14 cellular contexts compared by ENCODE assay signal in genomic region chr10:59895629-59896116, GRCh38. TPM values are rescaled to one million over a fixed set of nuclear protein-coding genes. Genes with fewer than 3 reads are reported as not detected.
DNase-seq lines count a peak whose midpoint lies in the region; FAIRE-seq and TF ChIP-seq lines count a peak whose summit lies in the region.
"Had no signal": no experiment of that assay in that cellular context is flagged by ENCODE, and none has a peak within 500 bp of the region (broad histone marks: within the 10 kb centered on the region; RNA-seq: fewer than 3 reads in every experiment).

No MANE protein-coding gene starts in this region.

- no peaks in the 10 kb centered on the region for H3K36me3 ChIP-seq in Caco-2 (ENCODE audit: control insufficient read depth, insufficient read depth, low read length)
- H3K36me3 ChIP-seq: MG63 had no signal

- H3K9me3 Mint-ChIP-seq in Caco-2 (ENCODE audit: unreplicated experiment) (no peaks in the 10 kb centered on the region), progenitor cell of endocrine pancreas (ENCODE audit: low read depth) (no peaks in the 10 kb centered on the region)
- H3K9me3 Mint-ChIP-seq: activated T-cell treated with anti-CD3 and anti-CD28 coated beads, Interleukin-2, amount 50 U/mL, for 24 hours; T-cell had no signal

- DNase-seq in Caco-2, result peak; percentile 71 to 77
- peak; percentile 55 for DNase-seq in cerebellar cortex (ENCODE audit: low spot score)
- peak; percentile 85 for DNase-seq in islet precursor cell
- DNase-seq in progenitor cell of endocrine pancreas (ENCODE audit: low spot score, unreplicated experiment), result no peak
- DNase-seq in GM10266 (ENCODE audit: extremely low spot score), result no peak
- DNase-seq in GM12891 (ENCODE audit: insufficient read length, low spot score), result no peak
- DNase-seq in nucleus accumbens (lab: John Stamatoyannopoulos, UW), result no peak
- no peak for DNase-seq in OCI-M2 (lab: John Stamatoyannopoulos, UW; ENCODE audit: unreplicated experiment)
- DNase-seq: ACHN; activated CD4-positive, alpha-beta T cell treated with anti-CD3 and anti-CD28 coated beads for 36 hours; activated T-cell treated with anti-CD3 and anti-CD28 coated beads, Interleukin-2, amount 50 U/mL, for 24 hours; hippocampal formation; MG63; T-cell had no signal

- peaks cover 52% of the 10 kb centered on the region for H3K4me1 Mint-ChIP-seq in Caco-2 (ENCODE audit: low read depth, unreplicated experiment)
- H3K4me1 Mint-ChIP-seq in progenitor cell of endocrine pancreas (ENCODE audit: low read depth), result peaks cover 63% of the 10 kb centered on the region

- no peaks in the 10 kb centered on the region for H3K27me3 ChIP-seq in Caco-2 (replicated peaks; ENCODE audit: control insufficient read depth, insufficient read depth, low read length)
- H3K27me3 ChIP-seq: MG63 had no signal

- H3K4me3 ChIP-seq in Caco-2 (ENCODE audit: low read depth, low read length), result no peak overlapping the region
- H3K4me3 ChIP-seq: MG63 had no signal

- H3K27ac Mint-ChIP-seq in Caco-2 (ENCODE audit: unreplicated experiment), result peak overlapping the region; percentile 51
- H3K27ac Mint-ChIP-seq in progenitor cell of endocrine pancreas, result peak overlapping the region; percentile 84
- H3K27ac Mint-ChIP-seq: activated CD4-positive, alpha-beta T cell treated with anti-CD3 and anti-CD28 coated beads for 36 hours; activated T-cell treated with anti-CD3 and anti-CD28 coated beads, Interleukin-2, amount 50 U/mL, for 24 hours; T-cell had no signal

- H3K27me3 Mint-ChIP-seq in Caco-2 (ENCODE audit: insufficient read depth, unreplicated experiment) (no peaks in the 10 kb centered on the region), progenitor cell of endocrine pancreas (no peaks in the 10 kb centered on the region)
- H3K27me3 Mint-ChIP-seq: activated CD4-positive, alpha-beta T cell treated with anti-CD3 and anti-CD28 coated beads for 36 hours; activated T-cell treated with anti-CD3 and anti-CD28 coated beads, Interleukin-2, amount 50 U/mL, for 24 hours; T-cell had no signal

- POLR2A ChIA-PET in Caco-2 (lab: Charles Lee), result interaction anchor here (1.7 kb wide), 1 partner anchor 11 kb away, joined by 6 read pairs; the partner anchor contains the start of gene CCDC6

- H3K36me3 Mint-ChIP-seq in Caco-2 (ENCODE audit: insufficient read depth, unreplicated experiment) (peaks cover 8% of the 10 kb centered on the region), progenitor cell of endocrine pancreas (ENCODE audit: insufficient read depth) (no peaks in the 10 kb centered on the region)

- CTCF ChIA-PET in Caco-2 (lab: Charles Lee), result interaction anchor here (0.6 kb wide), 1 partner anchor 229 kb away, joined by 4 read pairs; no protein-coding TSS in a partner anchor

- TF ChIP-seq CTCF in Caco-2 (IDR thresholded peaks at IDR 0.05; ENCODE audit: insufficient read depth in 1 of 2, low read depth in 1 of 2, low read length in 1 of 2, severe bottlenecking in 1 of 2, unreplicated experiment in 1 of 2), result no peak
- TF ChIP-seq CTCF in progenitor cell of endocrine pancreas (IDR thresholded peaks at IDR 0.05; ENCODE audit: unreplicated experiment), result no peak
- no peak for TF ChIP-seq CTCF in GM10266 (IDR thresholded peaks at IDR 0.05; ENCODE audit: control insufficient read depth, insufficient read depth, low read depth, missing control alignments)

- intact Hi-C loops in Caco-2 (cut with micrococcal nuclease; ENCODE audit: unreplicated experiment), result loop anchor here (1.0 to 2.0 kb wide), 2 partner anchors 10 to 23 kb away; no protein-coding TSS in a partner anchor

- no TSS peak for BruUV-seq in Caco-2 (replicated peaks; lab: Mats Ljungman, UMichigan)

- no peaks in the 10 kb centered on the region for H3K9me3 ChIP-seq in Caco-2
- H3K9me3 ChIP-seq: MG63 had no signal

- no peak for FAIRE-seq in GM12891 (lab: Jason Lieb, UNC)

- H3K4me1 ChIP-seq in Caco-2, result peaks cover 43% of the 10 kb centered on the region

- peak overlapping the region; percentile 32 for H3K4me3 Mint-ChIP-seq in Caco-2 (ENCODE audit: unreplicated experiment)
- no peak overlapping the region for H3K4me3 Mint-ChIP-seq in progenitor cell of endocrine pancreas (ENCODE audit: low read depth)
- H3K4me3 Mint-ChIP-seq: activated CD4-positive, alpha-beta T cell treated with anti-CD3 and anti-CD28 coated beads for 36 hours; activated T-cell treated with anti-CD3 and anti-CD28 coated beads, Interleukin-2, amount 50 U/mL, for 24 hours; T-cell had no signal

- TF ChIP-seq POLR2A in GM12891 (IDR thresholded peaks at IDR 0.05; ENCODE audit: low read depth, low read length), result no peak

TF ChIP-seq in GM12891, 5 proteins besides CTCF, POLR2A, EP300 and RAD21:
- TF ChIP-seq PAX5 (IDR thresholded peaks at IDR 0.05; ENCODE audit: insufficient read depth, low read length, severe bottlenecking), result no peak
- TF ChIP-seq SPI1 (IDR thresholded peaks at IDR 0.05; ENCODE audit: low read depth, low read length), result no peak
- TF ChIP-seq POLR2AphosphoS5 (IDR thresholded peaks at IDR 0.05; ENCODE audit: low read depth, low read length), result no peak
- no peak for TF ChIP-seq POU2F2 (IDR thresholded peaks at IDR 0.05; ENCODE audit: low read depth, low read length)
TF ChIP-seq in GM12891: peak in this region for 0.

RNA-seq across cellular contexts. Expression of gene CCDC6, which starts 10.7 kb away (rescaled TPM):
- total RNA-seq in Caco-2 (2022) (113 and 116 TPM in 2 replicates), progenitor cell of endocrine pancreas (57.6 TPM in 2 replicates)
- polyA plus RNA-seq in GM12891 (2012; ENCODE audit: low read depth, missing spikeins), result 12.9 TPM

Comparison
In these comparisons a context has a peak if more than half of its experiments do, and no peak if none do; other contexts are left out.
1. DNase-seq: peak in Caco-2 (2 of 2), cerebellar cortex (single experiment) and islet precursor cell (single experiment); none in progenitor cell of endocrine pancreas (single experiment), GM10266 (single experiment), GM12891 (single experiment), nucleus accumbens (0 of 56) and OCI-M2 (single experiment).